Comparison of ENCODE assay signal across 8 cellular contexts in genomic region chr11:64152841-64153691, GRCh38. TPM values are rescaled to one million over a fixed set of nuclear protein-coding genes. Genes with fewer than 3 reads are reported as not detected.
DNase-seq lines count a peak whose midpoint lies in the region; ATAC-seq and TF ChIP-seq lines count a peak whose summit lies in the region.

No MANE protein-coding gene starts in this region.

- H3K9ac ChIP-seq in Karpas-422 (ENCODE audit: low read length): no peak overlapping the region

- peak; percentile 99 for TF ChIP-seq CTCF in AG04449 (IDR thresholded peaks at IDR 0.05; ENCODE audit: insufficient read depth, low read length, missing control alignments)
- peak; percentile 99 for TF ChIP-seq CTCF in GM13977 (IDR thresholded peaks at IDR 0.05; ENCODE audit: extremely low read depth, insufficient read depth, missing control alignments)
- peak; percentile 97 for TF ChIP-seq CTCF in hepatocyte (IDR thresholded peaks at IDR 0.05; ENCODE audit: poor library complexity)

- H3K9me2 ChIP-seq in Karpas-422 (replicated peaks; ENCODE audit: insufficient read depth, low read length): no peaks in the 10 kb centered on the region
- no peaks in the 10 kb centered on the region for H3K9me2 ChIP-seq in hepatocyte (replicated peaks; ENCODE audit: insufficient read depth)

- H3K4me2 ChIP-seq in Karpas-422 (ENCODE audit: low read depth, low read length, poor library complexity, severe bottlenecking) (no peak overlapping the region), hepatocyte (peak overlapping the region; percentile 70)

- CTCF ChIA-PET in AG04449 (lab: Yijun Ruan, JAX): interaction anchor here (0.7 to 17.9 kb wide), 37 partner anchors 11 to 316 kb away, joined by 3 to 591 read pairs (median 5); partner anchors contain the start of genes MACROD1 and MARK2

- no peaks in the 10 kb centered on the region for H3K27me3 ChIP-seq in Karpas-422 (ENCODE audit: low read length)
- H3K27me3 ChIP-seq in hepatocyte: no peaks in the 10 kb centered on the region

- no peak for DNase-seq in AG04449 (ENCODE audit: low read depth, low spot score)
- DNase-seq in GM13977 (ENCODE audit: low spot score): peak; percentile 95
- DNase-seq in Karpas-422: peak; percentile 86
- peak; percentile 45 to 62 (median 53) for DNase-seq in T-helper 1 cell
- DNase-seq in amygdala (lab: John Stamatoyannopoulos, UW): peak in 41 of 56 donors; percentile 18 to 74 (median 40)
- peak; percentile 78 for DNase-seq in hepatocyte (ENCODE audit: low spot score)
- DNase-seq in stimulated activated CD4-positive, alpha-beta T cell treated with anti-CD3 and anti-CD28 coated beads, Interleukin-12 subunit alpha, Interleukin-12 subunit beta, amount 100 ng/mL, for 24 hours (ENCODE audit: low read depth in 2 of 2): peak; percentile 48 to 68

- in situ Hi-C loops in GM13977 (cut with MboI; ENCODE audit: low pct_unique_long_range_greater_than_20kb, low sequenced_read_pairs, unreplicated experiment): loop anchor here (25.0 kb wide), 1 partner anchor 166 kb away; the partner anchor contains the start of gene OTUB1

- H3K79me2 ChIP-seq in Karpas-422 (ENCODE audit: low read length): no peaks in the 10 kb centered on the region
- H3K79me2 ChIP-seq in hepatocyte: no peaks in the 10 kb centered on the region

- POLR2A ChIA-PET in AG04449 (lab: Yijun Ruan, JAX): no interaction called here

- 25% methylated on average over 23 of the region's 23 CpGs for WGBS in hepatocyte (ENCODE audit: low lambda C conversion rate, missing lambda C conversion rate)

- H3K4me1 ChIP-seq in Karpas-422 (ENCODE audit: low read length) (no peaks in the 10 kb centered on the region), hepatocyte (ENCODE audit: insufficient read depth) (no peaks in the 10 kb centered on the region)

- H4K20me1 ChIP-seq in Karpas-422 (ENCODE audit: insufficient read depth, low read depth, low read length) (no peaks in the 10 kb centered on the region), hepatocyte (ENCODE audit: insufficient read depth, poor library complexity, severe bottlenecking) (no peaks in the 10 kb centered on the region)

- no peak overlapping the region for H2AFZ ChIP-seq in Karpas-422 (ENCODE audit: low read length)
- no peak overlapping the region for H2AFZ ChIP-seq in hepatocyte

- H3K4me3 ChIP-seq in AG04449 (ENCODE audit: low read depth, low read length) (no peak overlapping the region), Karpas-422 (ENCODE audit: low read length) (no peak overlapping the region), hepatocyte (no peak overlapping the region)

- no peaks in the 10 kb centered on the region for H3K36me3 ChIP-seq in Karpas-422 (ENCODE audit: insufficient read depth, low read length)
- no peaks in the 10 kb centered on the region for H3K36me3 ChIP-seq in hepatocyte (replicated peaks; ENCODE audit: insufficient read depth, low read depth)

- H3K27ac ChIP-seq in Karpas-422 (ENCODE audit: low read length): no peak overlapping the region
- no peak overlapping the region for H3K27ac ChIP-seq in hepatocyte

- H3K9me3 ChIP-seq in Karpas-422 (ENCODE audit: low read length) (no peaks in the 10 kb centered on the region), hepatocyte (ENCODE audit: low read depth) (no peaks in the 10 kb centered on the region)

- ATAC-seq in GM18502 (IDR thresholded peaks at IDR 0.05; ENCODE audit: poor library complexity, unreplicated experiment): no peak

RNA-seq across cellular contexts. Expression of gene MACROD1, which starts 12.8 kb away (rescaled TPM):
- 5.4 TPM in 1 of 2 replicates, not detected in the other for total RNA-seq in Karpas-422 (2014; rRNA removed; shearing (Covaris generic); ENCODE audit: low replicate concordance)
- total RNA-seq in hepatocyte: 12.3 and 21.2 TPM in 2 replicates
- 29.8 and 40.0 TPM in 2 replicates for polyA plus RNA-seq in hepatocyte

RNA-seq across cellular contexts. Expression of gene STIP1, which starts 32.9 kb away (rescaled TPM):
- 101 and 199 TPM in 2 replicates for total RNA-seq in Karpas-422 (2014; rRNA removed; shearing (Covaris generic); ENCODE audit: low replicate concordance)
- 113 and 122 TPM in 2 replicates for total RNA-seq in hepatocyte
- polyA plus RNA-seq in hepatocyte: 115 and 131 TPM in 2 replicates

RNA-seq across cellular contexts. Expression of gene FERMT3, which starts 53.5 kb away (rescaled TPM):
- total RNA-seq in Karpas-422 (2014; rRNA removed; shearing (Covaris generic); ENCODE audit: low replicate concordance): 72.7 and 141 TPM in 2 replicates
- 0.44 and 1.6 TPM in 2 replicates for total RNA-seq in hepatocyte
- 2.0 TPM in 1 of 2 replicates, not detected in the other for polyA plus RNA-seq in hepatocyte

Comparison
In these comparisons a context has a peak if more than half of its experiments do, and no peak if none do; other contexts are left out.
1. RNA of gene FERMT3, which starts 53.5 kb away (total RNA-seq): 72.7 to 141 TPM in Karpas-422; 0.44 to 1.6 TPM in hepatocyte; every median in the first group is over 10 times any median in the second.
2. Peak in every context shown above with its lines, with median percentiles within 50 percentile points of each other: CTCF ChIP-seq.